Comparison of ENCODE assay signal across 21 cellular contexts in genomic region chr19:49421878-49422202, GRCh38. TPM values are rescaled to one million over a fixed set of nuclear protein-coding genes. Genes with fewer than 3 reads are reported as not detected.
DNase-seq lines count a peak whose midpoint lies in the region; ATAC-seq and TF ChIP-seq lines count a peak whose summit lies in the region.
"Had no signal": no experiment of that assay in that cellular context is flagged by ENCODE, and none has a peak within 500 bp of the region (broad histone marks: within the 10 kb centered on the region; RNA-seq: fewer than 3 reads in every experiment).

No MANE protein-coding gene starts in this region.

- H3K36me3 ChIP-seq in H7 (replicated peaks; ENCODE audit: control insufficient read depth, insufficient read depth, low read length) (no peaks in the 10 kb centered on the region), osteoblast (ENCODE audit: insufficient read depth, low read length) (no peaks in the 10 kb centered on the region), testis (ENCODE audit: low read depth, missing control alignments) (no peaks in the 10 kb centered on the region)
- H3K36me3 ChIP-seq: pancreas, Peyer's patch had no signal

- H3K27me3 ChIP-seq in H7 (ENCODE audit: control insufficient read depth, insufficient read depth, low read length) = peaks cover 62% of the 10 kb centered on the region
- peaks cover 92% of the 10 kb centered on the region for H3K27me3 ChIP-seq in osteoblast (ENCODE audit: insufficient read depth, low read length)
- peaks cover 4% of the 10 kb centered on the region for H3K27me3 ChIP-seq in testis

- WGBS in testis, 2 donors = 14 to 19% methylated on average over 2 to 3 of the region's 3 CpGs

- peaks cover 3% of the 10 kb centered on the region for H4K20me1 ChIP-seq in osteoblast (ENCODE audit: insufficient read depth, low read length)

- H3K9me3 ChIP-seq in osteoblast (ENCODE audit: low read depth, low read length) (no peaks in the 10 kb centered on the region), testis (no peaks in the 10 kb centered on the region)
- H3K9me3 ChIP-seq: pancreas, Peyer's patch had no signal

- peaks cover 100% of the 10 kb centered on the region for H3K27me3 Mint-ChIP-seq in activated naive CD4-positive, alpha-beta T cell treated with anti-CD3 and anti-CD28 coated beads, Interleukin-2, amount 10 ng/mL, durations not matched to agents 7 days and 5 days
- H3K27me3 Mint-ChIP-seq in central memory CD8-positive, alpha-beta T cell = peaks cover 100% of the 10 kb centered on the region

- H3K4me2 ChIP-seq in osteoblast (ENCODE audit: insufficient read depth, low read length) = no peak overlapping the region

- no peaks in the 10 kb centered on the region for H3K9me3 Mint-ChIP-seq in activated naive CD4-positive, alpha-beta T cell treated with anti-CD3 and anti-CD28 coated beads, Interleukin-2, amount 10 ng/mL, durations not matched to agents 7 days and 5 days
- no peaks in the 10 kb centered on the region for H3K9me3 Mint-ChIP-seq in central memory CD8-positive, alpha-beta T cell

- no peak for ATAC-seq in central memory CD8-positive, alpha-beta T cell (replicated peaks; ENCODE audit: extremely low read depth, poor library complexity, severe bottlenecking)
- ATAC-seq in omental fat pad (ENCODE audit: low FRiP score) (no peak), GM21723 (IDR thresholded peaks at IDR 0.05; ENCODE audit: unreplicated experiment) (no peak)

- no peak overlapping the region for H2AFZ ChIP-seq in osteoblast (ENCODE audit: low read length)

- H3K4me1 Mint-ChIP-seq in activated naive CD4-positive, alpha-beta T cell treated with anti-CD3 and anti-CD28 coated beads, Interleukin-2, amount 10 ng/mL, durations not matched to agents 7 days and 5 days = peaks cover 58% of the 10 kb centered on the region
- peaks cover 44% of the 10 kb centered on the region for H3K4me1 Mint-ChIP-seq in central memory CD8-positive, alpha-beta T cell

- H3K4me1 ChIP-seq in osteoblast (ENCODE audit: insufficient read depth, low read length) (no peaks in the 10 kb centered on the region), testis (peaks cover 26% of the 10 kb centered on the region)
- H3K4me1 ChIP-seq: foreskin keratinocyte, pancreas had no signal

- CTCF ChIA-PET in activated naive CD4-positive, alpha-beta T cell treated with anti-CD3 and anti-CD28 coated beads, Interleukin-2, amount 10 ng/mL, durations not matched to agents 7 days and 5 days (lab: Charles Lee) = interaction anchor here (1.0 to 2.1 kb wide), 4 partner anchors 10 to 18 kb away, joined by 3 to 8 read pairs (median 6); no protein-coding TSS in a partner anchor

- H3K27ac Mint-ChIP-seq in activated naive CD4-positive, alpha-beta T cell treated with anti-CD3 and anti-CD28 coated beads, Interleukin-2, amount 10 ng/mL, durations not matched to agents 7 days and 5 days = no peak overlapping the region
- peak overlapping the region; percentile 20 for H3K27ac Mint-ChIP-seq in central memory CD8-positive, alpha-beta T cell (ENCODE audit: low read depth)

- no peaks in the 10 kb centered on the region for H3K36me3 Mint-ChIP-seq in activated naive CD4-positive, alpha-beta T cell treated with anti-CD3 and anti-CD28 coated beads, Interleukin-2, amount 10 ng/mL, durations not matched to agents 7 days and 5 days
- H3K36me3 Mint-ChIP-seq in central memory CD8-positive, alpha-beta T cell (ENCODE audit: insufficient read depth) = peaks cover 2% of the 10 kb centered on the region

- no peaks in the 10 kb centered on the region for H3K79me2 ChIP-seq in osteoblast (ENCODE audit: insufficient read depth, low read length)

- H3K27ac ChIP-seq in osteoblast (ENCODE audit: low read depth, low read length) (no peak overlapping the region), testis (no peak overlapping the region)
- H3K27ac ChIP-seq: foreskin keratinocyte, pancreas, Peyer's patch had no signal

- intact Hi-C loops in testis (cut with DNase I; ENCODE audit: low total_unique reads) = no loop called here

- TF ChIP-seq CTCF in osteoblast (IDR thresholded peaks at IDR 0.05; ENCODE audit: extremely low read depth, low read depth, low read length) (no peak), omental fat pad (IDR thresholded peaks at IDR 0.05) (no peak), testis (IDR thresholded peaks at IDR 0.05) (no peak)

- H3K4me3 ChIP-seq in H7 (ENCODE audit: insufficient read depth, low read depth, low read length) = no peak overlapping the region
- H3K4me3 ChIP-seq in osteoblast (ENCODE audit: insufficient read depth, low read length) = no peak overlapping the region
- no peak overlapping the region for H3K4me3 ChIP-seq in testis
- H3K4me3 ChIP-seq: lung had no signal

- TF ChIP-seq POLR2A in testis (IDR thresholded peaks at IDR 0.05) = no peak

- peak overlapping the region; percentile 27 for H3K4me3 Mint-ChIP-seq in activated naive CD4-positive, alpha-beta T cell treated with anti-CD3 and anti-CD28 coated beads, Interleukin-2, amount 10 ng/mL, durations not matched to agents 7 days and 5 days
- peak overlapping the region; percentile 54 for H3K4me3 Mint-ChIP-seq in central memory CD8-positive, alpha-beta T cell

- DNase-seq in activated naive CD4-positive, alpha-beta T cell treated with anti-CD3 and anti-CD28 coated beads, Interleukin-2, amount 10 ng/mL, durations not matched to agents 7 days and 5 days = no peak
- no peak for DNase-seq in activated naive CD4-positive, alpha-beta T cell treated with Interleukin-2 at 50 U/mL for 16 hours
- DNase-seq in H7 = peak; percentile 26
- no peak for DNase-seq in central memory CD8-positive, alpha-beta T cell (ENCODE audit: low spot score in 2 of 2)
- peak; percentile 73 for DNase-seq in osteoblast (ENCODE audit: insufficient read length, low spot score, missing footprints)
- no peak for DNase-seq in omental fat pad (ENCODE audit: low spot score)
- DNase-seq in testis = no peak
- DNase-seq: Peyer's patch had no signal

RNA-seq across cellular contexts. Expression of gene PTH2, which starts 1.4 kb away (rescaled TPM):
- not detected in 2 replicates for total RNA-seq in H7 (2014; rRNA removed; shearing (Covaris generic))
- not detected in 2 replicates for total RNA-seq in osteoblast
- total RNA-seq in omental fat pad = not detected
- not detected for total RNA-seq in testis
- polyA plus RNA-seq in testis (ENCODE audit: insufficient read depth, low read depth, low replicate concordance) = not detected
- total RNA-seq: aorta, Daoy, epithelial cell of proximal tubule, foreskin keratinocyte, H4, HT1080, lung, pancreas, Peyer's patch, SK-MEL-5 had no signal
- polyA plus RNA-seq: AG04450, aorta, foreskin keratinocyte, keratinocyte, lung, pancreas, thymus had no signal

RNA-seq across cellular contexts. Expression of gene GFY, which starts 3.3 kb away (rescaled TPM):
- not detected in 2 replicates for total RNA-seq in H7 (2014; rRNA removed; shearing (Covaris generic))
- total RNA-seq in osteoblast (not detected in 2 replicates), omental fat pad (not detected), testis (under 1 TPM; 0.24 to 0.62 TPM)
- 0.80 TPM for polyA plus RNA-seq in testis (ENCODE audit: insufficient read depth, low read depth, low replicate concordance)
- total RNA-seq: aorta, Daoy, epithelial cell of proximal tubule, foreskin keratinocyte, H4, HT1080, lung, pancreas, Peyer's patch, SK-MEL-5 had no signal
- polyA plus RNA-seq: AG04450, aorta, foreskin keratinocyte, keratinocyte, lung, pancreas had no signal

RNA-seq across cellular contexts. Expression of gene SLC17A7, which starts 19.5 kb away (rescaled TPM):
- 0.14 and 0.26 TPM in 2 replicates for total RNA-seq in H7 (2014; rRNA removed; shearing (Covaris generic))
- total RNA-seq in osteoblast (under 0.01 TPM in 2 replicates), omental fat pad (1 to 10 TPM in 3 of 4 donors, under 1 TPM in 1; 0.48 to 6.3 (median 1.0) TPM), testis (1 to 10 TPM; 2.2 to 2.7 TPM)
- polyA plus RNA-seq in testis (ENCODE audit: insufficient read depth, low read depth, low replicate concordance) = 3.2 TPM
- total RNA-seq: Daoy, epithelial cell of proximal tubule, foreskin keratinocyte had no signal

RNA-seq across cellular contexts. Expression of gene PIH1D1, which starts 29.8 kb away (rescaled TPM):
- 172 and 194 TPM in 2 replicates for total RNA-seq in H7 (2014; rRNA removed; shearing (Covaris generic))
- total RNA-seq in osteoblast = 79.3 and 80.7 TPM in 2 replicates
- 10 to 100 TPM; 52.7 to 87.4 (median 75.7) TPM for total RNA-seq in omental fat pad
- total RNA-seq in testis = 10 to 100 TPM; 45.9 to 49.6 TPM
- polyA plus RNA-seq in testis (ENCODE audit: insufficient read depth, low read depth, low replicate concordance) = 55.3 TPM

RNA-seq across cellular contexts. Expression of gene ALDH16A1, which starts 31.2 kb away (rescaled TPM):
- 55.5 and 62.2 TPM in 2 replicates for total RNA-seq in H7 (2014; rRNA removed; shearing (Covaris generic))
- total RNA-seq in osteoblast (26.4 and 32.7 TPM in 2 replicates), omental fat pad (10 to 100 TPM; 20.3 to 48.1 (median 34.6) TPM), testis (10 to 100 TPM; 22.4 to 24.7 TPM)
- 8.5 TPM for polyA plus RNA-seq in testis (ENCODE audit: insufficient read depth, low read depth, low replicate concordance)

Comparison
In these comparisons a context has a peak if more than half of its experiments do, and no peak if none do; other contexts are left out.
1. DNase-seq: peak in H7 (single experiment) and osteoblast (single experiment); none in activated naive CD4-positive, alpha-beta T cell treated with anti-CD3 and anti-CD28 coated beads, Interleukin-2, amount 10 ng/mL, durations not matched to agents 7 days and 5 days (single experiment), activated naive CD4-positive, alpha-beta T cell treated with Interleukin-2 at 50 U/mL for 16 hours (single experiment), central memory CD8-positive, alpha-beta T cell (0 of 2), omental fat pad (single experiment) and testis (single experiment).